25 cellular contexts compared by ENCODE assay signal in the genomic region with DNA sequence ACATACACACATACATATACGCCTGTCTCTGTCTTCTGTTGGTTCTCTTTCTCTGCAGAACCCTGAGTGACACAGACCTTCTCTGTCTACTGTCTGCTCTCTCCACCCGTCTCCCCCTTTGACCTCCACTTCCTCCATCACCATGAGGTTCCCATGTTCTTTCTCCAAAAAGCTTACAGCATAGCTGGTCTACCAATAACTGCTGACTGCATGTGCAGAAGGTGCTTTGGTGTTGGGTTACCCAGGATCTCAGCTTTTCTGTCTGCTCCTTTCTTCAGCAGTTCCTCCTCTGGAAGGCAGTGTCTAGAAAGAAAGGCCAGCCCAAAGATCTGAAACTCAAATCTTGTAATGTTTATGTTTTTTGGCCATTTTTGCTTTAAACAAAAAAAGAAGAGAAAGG.
"Had no signal": no experiment of that assay in that cellular context is flagged by ENCODE, and none has a peak within 500 bp of the region (broad histone marks: within the 10 kb centered on the region; RNA-seq: fewer than 3 reads in every experiment).

No MANE protein-coding gene starts in this region.

- DNase-seq: activated B cell treated with CpG ODN at 0.5 μM for 24 hours; activated CD4-positive, alpha-beta T cell treated with anti-CD3 and anti-CD28 coated beads, Interleukin-2, amount 50 U/mL, for 1 hour; activated CD8-positive, alpha-beta memory T cell treated with anti-CD3 and anti-CD28 coated beads, Interleukin-2, amount 10 ng/mL, durations not matched to agents 7 days and 5 days; activated CD8-positive, alpha-beta T cell treated with anti-CD3 and anti-CD28 coated beads, Interleukin-2, amount 10 ng/mL, durations not matched to agents 7 days and 5 days; activated naive CD4-positive, alpha-beta T cell; activated T-cell treated with anti-CD3 and anti-CD28 coated beads, Interleukin-2, amount 50 U/mL, for 48 hours; dermis blood vessel endothelial cell; effector CD4-positive, alpha-beta T cell; islet precursor cell; left cardiac atrium; ovary; stimulated activated CD4-positive, alpha-beta T cell treated with anti-CD3 and anti-CD28 coated beads, Interleukin-4, amount 100 ng/mL, for 24 hours; T-helper 2 cell; tibial artery; upper lobe of right lung had no signal

- H3K4me1 ChIP-seq: suprapubic skin, upper lobe of right lung had no signal

- H3K9me3 Mint-ChIP-seq: activated B cell treated with CpG ODN at 0.5 μM for 24 hours; activated naive CD4-positive, alpha-beta T cell treated with anti-CD3 and anti-CD28 coated beads, Interleukin-2, amount 50 U/mL, for 72 hours; activated T-helper 2 cell treated with anti-CD3 and anti-CD28 coated beads, Interferon-gamma antibody, Interleukin-2, Interleukin-4, amounts not matched to agents 10 μg/mL and 5 μg/mL and 100 μg/mL, durations not matched to agents 14 hours and 24 hours and 36 hours; central memory CD8-positive, alpha-beta T cell; nephron; stimulated activated memory B cell treated with anti-CD40 and anti-IgM and Interleukin-4, amounts not matched to agents 10 μg/mL and 1 μg/mL and 100 μg/mL, for 72 hours had no signal

- H3K27ac ChIP-seq: esophagus muscularis mucosa, ovary, skin epidermis, suprapubic skin, tibial artery, upper lobe of right lung had no signal

- H3K4me1 Mint-ChIP-seq: central memory CD8-positive, alpha-beta T cell had no signal

- ATAC-seq: activated CD8-positive, alpha-beta memory T cell treated with anti-CD3 and anti-CD28 coated beads, Interleukin-2, amount 10 ng/mL, durations not matched to agents 7 days and 5 days; activated CD8-positive, alpha-beta T cell treated with anti-CD3 and anti-CD28 coated beads, Interleukin-2, amount 10 ng/mL, durations not matched to agents 7 days and 5 days; activated naive CD4-positive, alpha-beta T cell treated with anti-CD3 and anti-CD28 coated beads, Interleukin-2, amount 50 U/mL, for 72 hours; left cardiac atrium; sciatic nerve; stimulated activated memory B cell treated with anti-CD40 and anti-IgM and Interleukin-4, amounts not matched to agents 10 μg/mL and 1 μg/mL and 100 μg/mL, for 72 hours; upper lobe of right lung had no signal

- H3K4me3 Mint-ChIP-seq: activated B cell treated with CpG ODN at 0.5 μM for 24 hours; activated CD8-positive, alpha-beta memory T cell treated with anti-CD3 and anti-CD28 coated beads, Interleukin-2, amount 10 ng/mL, durations not matched to agents 7 days and 5 days; activated CD8-positive, alpha-beta T cell treated with anti-CD3 and anti-CD28 coated beads, Interleukin-2, amount 10 ng/mL, durations not matched to agents 7 days and 5 days; central memory CD8-positive, alpha-beta T cell; nephron; stimulated activated memory B cell treated with anti-CD40 and anti-IgM and Interleukin-4, amounts not matched to agents 10 μg/mL and 1 μg/mL and 100 μg/mL, for 72 hours had no signal

- H3K27me3 Mint-ChIP-seq: activated B cell treated with CpG ODN at 0.5 μM for 24 hours; progenitor cell of endocrine pancreas; stimulated activated memory B cell treated with anti-CD40 and anti-IgM and Interleukin-4, amounts not matched to agents 10 μg/mL and 1 μg/mL and 100 μg/mL, for 72 hours had no signal

- H3K36me3 Mint-ChIP-seq: activated CD8-positive, alpha-beta memory T cell treated with anti-CD3 and anti-CD28 coated beads, Interleukin-2, amount 10 ng/mL, durations not matched to agents 7 days and 5 days; activated naive CD4-positive, alpha-beta T cell treated with anti-CD3 and anti-CD28 coated beads, Interleukin-2, amount 50 U/mL, for 72 hours; stimulated activated memory B cell treated with anti-CD40 and anti-IgM and Interleukin-4, amounts not matched to agents 10 μg/mL and 1 μg/mL and 100 μg/mL, for 72 hours had no signal

- H3K36me3 ChIP-seq: esophagus muscularis mucosa, ovary, suprapubic skin, tibial artery, upper lobe of right lung had no signal

- H3K4me3 ChIP-seq: esophagus muscularis mucosa, ovary, skin epidermis, suprapubic skin, tibial artery, upper lobe of right lung had no signal

- H3K9me3 ChIP-seq: esophagus muscularis mucosa, ovary, suprapubic skin, tibial artery, upper lobe of right lung had no signal

- H3K27ac Mint-ChIP-seq: activated B cell treated with CpG ODN at 0.5 μM for 24 hours; activated CD8-positive, alpha-beta memory T cell treated with anti-CD3 and anti-CD28 coated beads, Interleukin-2, amount 10 ng/mL, durations not matched to agents 7 days and 5 days; activated CD8-positive, alpha-beta T cell treated with anti-CD3 and anti-CD28 coated beads, Interleukin-2, amount 10 ng/mL, durations not matched to agents 7 days and 5 days; activated naive CD4-positive, alpha-beta T cell treated with anti-CD3 and anti-CD28 coated beads, Interleukin-2, amount 50 U/mL, for 72 hours; activated T-helper 2 cell treated with anti-CD3 and anti-CD28 coated beads, Interferon-gamma antibody, Interleukin-2, Interleukin-4, amounts not matched to agents 10 μg/mL and 5 μg/mL and 100 μg/mL, durations not matched to agents 14 hours and 24 hours and 36 hours; nephron; progenitor cell of endocrine pancreas; stimulated activated memory B cell treated with anti-CD40 and anti-IgM and Interleukin-4, amounts not matched to agents 10 μg/mL and 1 μg/mL and 100 μg/mL, for 72 hours had no signal

- H3K27me3 ChIP-seq: esophagus muscularis mucosa, ovary, suprapubic skin, tibial artery had no signal
